Comparison of ENCODE assay signal across 8 cellular contexts in the genomic region with DNA sequence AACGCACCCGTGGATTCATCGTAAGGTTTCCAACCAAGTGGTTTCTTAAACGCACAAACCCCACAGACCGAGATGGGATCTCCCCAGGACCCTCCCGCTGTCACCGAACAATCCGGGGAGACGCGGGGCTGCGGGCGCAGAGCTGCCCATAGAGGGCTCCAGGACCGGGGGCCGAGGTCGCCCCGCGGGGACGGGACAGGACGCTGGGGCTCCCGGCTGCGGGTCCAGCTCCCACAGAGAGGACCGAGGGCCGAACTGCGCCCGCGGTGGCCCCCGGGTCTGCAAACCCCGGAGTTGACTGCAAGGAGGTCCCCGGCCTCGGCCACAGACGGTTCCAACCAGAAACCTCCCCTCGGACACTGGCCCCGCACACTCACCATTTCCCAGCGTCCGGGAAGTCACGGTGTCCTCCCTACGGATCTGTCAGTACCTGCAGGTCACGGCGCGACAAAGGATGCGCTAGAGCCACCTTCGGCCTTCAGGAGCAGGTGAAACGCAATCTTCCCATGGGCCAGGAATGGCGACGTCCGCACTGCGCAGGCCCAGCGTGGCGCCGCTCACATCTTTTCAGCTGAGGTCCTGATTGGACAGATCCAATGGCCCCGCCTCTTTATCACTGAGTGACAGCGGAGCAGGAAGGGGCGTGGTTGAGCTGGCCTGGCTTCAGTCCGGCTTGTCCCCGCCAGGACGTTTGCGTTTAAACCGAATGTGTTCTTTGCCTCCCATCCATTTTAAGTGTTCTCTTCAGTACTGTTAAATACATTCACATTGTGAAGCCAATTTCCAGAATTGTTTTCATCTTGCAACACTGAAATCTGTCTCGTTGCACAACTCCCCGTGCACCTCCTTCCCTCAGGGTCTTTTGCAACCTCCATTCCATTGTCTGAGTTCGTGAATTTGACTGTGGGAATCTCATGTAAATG. TPM values are rescaled to one million over a fixed set of nuclear protein-coding genes. Genes with fewer than 3 reads are reported as not detected.
DNase-seq lines count a peak whose midpoint lies in the region; ATAC-seq and TF ChIP-seq lines count a peak whose summit lies in the region.

A gene (minus strand): TSS at position 534 of the 923 bp plus-strand sequence. CDS start 154 bp downstream, at position 380.

- H3K4me3 Mint-ChIP-seq in natural killer cell treated with Interleukin-12 subunit alpha and Interleukin-12 subunit beta and Interleukin-15 and Interleukin-18, amount 100 ng/mL, for 72 hours, result peak within 1 kb of the TSS; percentile 93

- H3K36me3 Mint-ChIP-seq in natural killer cell treated with Interleukin-12 subunit alpha and Interleukin-12 subunit beta and Interleukin-15 and Interleukin-18, amount 100 ng/mL, for 72 hours, result peaks cover 16% of the 10 kb centered on the region

- peak; percentile 99 for ATAC-seq in GM21737 (IDR thresholded peaks at IDR 0.05; ENCODE audit: unreplicated experiment)
- ATAC-seq in natural killer cell treated with Interleukin-12 subunit alpha and Interleukin-12 subunit beta and Interleukin-15 and Interleukin-18, amount 100 ng/mL, for 72 hours, result peak; percentile 100

- H3K9me3 Mint-ChIP-seq in natural killer cell treated with Interleukin-12 subunit alpha and Interleukin-12 subunit beta and Interleukin-15 and Interleukin-18, amount 100 ng/mL, for 72 hours, result no peaks in the 10 kb centered on the region

- H3K27me3 Mint-ChIP-seq in natural killer cell treated with Interleukin-12 subunit alpha and Interleukin-12 subunit beta and Interleukin-15 and Interleukin-18, amount 100 ng/mL, for 72 hours, result no peaks in the 10 kb centered on the region

- H3K36me3 ChIP-seq in DOHH2 (ENCODE audit: control insufficient read depth, low read length), result peaks cover 33% of the 10 kb centered on the region

- peak within 1 kb of the TSS; percentile 67 for H3K4me2 ChIP-seq in DOHH2 (ENCODE audit: low read length)

- H3K4me1 Mint-ChIP-seq in natural killer cell treated with Interleukin-12 subunit alpha and Interleukin-12 subunit beta and Interleukin-15 and Interleukin-18, amount 100 ng/mL, for 72 hours (ENCODE audit: low read depth in 2 of 2), result peaks cover 19 to 25% of the 10 kb centered on the region in 2 donors

- peaks cover 51% of the 10 kb centered on the region for H3K79me2 ChIP-seq in DOHH2 (ENCODE audit: control insufficient read depth, low read length)

- peaks cover 13% of the 10 kb centered on the region for H3K4me1 ChIP-seq in DOHH2 (ENCODE audit: control insufficient read depth, low read length)

- peak; percentile 93 for DNase-seq in KG1 (lab: John Stamatoyannopoulos, UW)
- DNase-seq in RPMI7951 (ENCODE audit: low read depth), result peak; percentile 93
- peak; percentile 84 for DNase-seq in activated T-helper 9 cell treated with anti-CD3 and anti-CD28 coated beads, Interleukin-2, amount 50 U/mL, for 16 hours (ENCODE audit: low read depth)
- DNase-seq in fibroblast of the aortic adventitia (ENCODE audit: low read depth), result peak; percentile 92
- peak; percentile 94 for DNase-seq in natural killer cell treated with Interleukin-12 subunit alpha and Interleukin-12 subunit beta and Interleukin-15 and Interleukin-18, amount 100 ng/mL, for 72 hours (ENCODE audit: low spot score)
- peak; percentile 93 for DNase-seq in stimulated activated naive CD4-positive, alpha-beta T cell treated with Interleukin-2 at 50 U/mL for 16 hours (lab: John Stamatoyannopoulos, UW)

- TF ChIP-seq CTCF in DOHH2 (IDR thresholded peaks at IDR 0.05; ENCODE audit: low read depth, low read length, poor library complexity, severe bottlenecking) (peak; percentile 38), fibroblast of the aortic adventitia (IDR thresholded peaks at IDR 0.05; ENCODE audit: insufficient read depth, low read length) (peak; percentile 34)

- H3K27ac ChIP-seq in DOHH2 (ENCODE audit: low read depth, low read length), result no peak within 1 kb of the TSS

- no peaks in the 10 kb centered on the region for H3K27me3 ChIP-seq in DOHH2 (ENCODE audit: control insufficient read depth, low read length)

- H4K20me1 ChIP-seq in DOHH2 (ENCODE audit: control insufficient read depth, insufficient read depth, low read depth, low read length), result no peaks in the 10 kb centered on the region

- no peaks in the 10 kb centered on the region for H3K9me2 ChIP-seq in DOHH2 (replicated peaks; ENCODE audit: control insufficient read depth, low read length)

- peak within 1 kb of the TSS; percentile 45 to 86 for H3K27ac Mint-ChIP-seq in natural killer cell treated with Interleukin-12 subunit alpha and Interleukin-12 subunit beta and Interleukin-15 and Interleukin-18, amount 100 ng/mL, for 72 hours

- H3K4me3 ChIP-seq in DOHH2 (ENCODE audit: low read length) (peak within 1 kb of the TSS; percentile 78), fibroblast of the aortic adventitia (ENCODE audit: low read depth, low read length) (peak within 1 kb of the TSS; percentile 98)

- peaks cover 10% of the 10 kb centered on the region; the same call in 1 of the 2 replicates for H3K9me3 ChIP-seq in DOHH2 (ENCODE audit: control insufficient read depth, insufficient read depth, low read length)

- H3F3A ChIP-seq in DOHH2 (ENCODE audit: control insufficient read depth, insufficient read depth), result no peaks in the 10 kb centered on the region

RNA-seq across cellular contexts. Expression of the gene that starts here (rescaled TPM):
- total RNA-seq in RPMI7951 (2014; rRNA removed; shearing (Covaris generic)), result 4.9 and 5.4 TPM in 2 replicates
- total RNA-seq in fibroblast of the aortic adventitia (ENCODE audit: low replicate concordance), result 3.8 and 4.6 TPM in 2 replicates
- 1 to 10 TPM; 5.4 to 6.7 TPM for total RNA-seq in natural killer cell treated with Interleukin-12 subunit alpha and Interleukin-12 subunit beta and Interleukin-15 and Interleukin-18, amount 100 ng/mL, for 72 hours
